ENCODE assay signal across 12 cellular contexts in genomic region chr7:106891545-106892410, GRCh38. TPM values are rescaled to one million over a fixed set of nuclear protein-coding genes. Genes with fewer than 3 reads are reported as not detected.
DNase-seq lines count a peak whose midpoint lies in the region; ATAC-seq lines count a peak whose summit lies in the region.
"Had no signal": no experiment of that assay in that cellular context is flagged by ENCODE, and none has a peak within 500 bp of the region (broad histone marks: within the 10 kb centered on the region; RNA-seq: fewer than 3 reads in every experiment).

No MANE protein-coding gene starts in this region.

- ATAC-seq in HG02678 (IDR thresholded peaks at IDR 0.05; ENCODE audit: unreplicated experiment) (peak; percentile 27), left lobe of liver (peak; percentile 37), HG02642 (IDR thresholded peaks at IDR 0.05; ENCODE audit: poor library complexity, unreplicated experiment) (no peak)
- ATAC-seq: left colon had no signal

- DNase-seq in ELF-1 (ENCODE audit: low read depth, low spot score) (peak; percentile 32), SW480 (ENCODE audit: low spot score) (peak; percentile 20), left lobe of liver (ENCODE audit: low spot score) (no peak), CD1c-positive myeloid dendritic cell (ENCODE audit: extremely low spot score) (no peak), COR-L47 (lab: John Stamatoyannopoulos, UW) (no peak), OCI-M2 (lab: John Stamatoyannopoulos, UW; ENCODE audit: unreplicated experiment) (no peak)
- DNase-seq: left colon, NCI-H187 treated with DMSO at 0.1 percent for 48 hours, posterior cingulate gyrus, trophoblast cell had no signal

RNA-seq across cellular contexts. Expression of gene PIK3CG, which starts 26.7 kb away (rescaled TPM):
- 0.73 TPM for total RNA-seq in left lobe of liver

Comparison
In these comparisons a context has a peak if more than half of its experiments do, and no peak if none do; other contexts are left out.
1. DNase-seq: peak in ELF-1 (single experiment) and SW480 (single experiment); none in left lobe of liver (single experiment), CD1c-positive myeloid dendritic cell (single experiment), COR-L47 (single experiment) and OCI-M2 (single experiment).